ENCODE assay signal across 1 cellular context in genomic region chr20:19734811-19735210, GRCh38.
TF ChIP-seq lines count a peak whose summit lies in the region.

No MANE protein-coding gene starts in this region.

TF ChIP-seq in A549, 52 proteins besides CTCF, POLR2A, EP300 and RAD21 (continued from another document):
- TF ChIP-seq REST (IDR thresholded peaks at IDR 0.05) = no peak
